In genomic region chr7:1425292-1426136, GRCh38 we compare ENCODE assay signal across 1 cellular context.
TF ChIP-seq lines count a peak whose summit lies in the region.

No MANE protein-coding gene starts in this region.

TF ChIP-seq in HepG2, 621 proteins besides CTCF, POLR2A, EP300 and RAD21 (continued from another document and continues in another):
- TF ChIP-seq YEATS2 (CRISPR knock-in tag; IDR thresholded peaks at IDR 0.05; ENCODE audit: borderline replicate concordance) (peak; percentile 51; the same call in 1 of the 2 replicates), HMG20B (CRISPR knock-in tag; conservative IDR thresholded peaks at IDR 0.05) (no peak), MED8 (CRISPR knock-in tag; IDR thresholded peaks at IDR 0.05; ENCODE audit: insufficient replicate concordance) (no peak), THYN1 (CRISPR knock-in tag; IDR thresholded peaks at IDR 0.05; ENCODE audit: borderline replicate concordance, low read depth) (no peak), HMGA1 (CRISPR knock-in tag; conservative IDR thresholded peaks at IDR 0.05) (no peak), KLF6 (CRISPR knock-in tag; IDR thresholded peaks at IDR 0.05) (no peak), ZNF382 (CRISPR knock-in tag; IDR thresholded peaks at IDR 0.05; ENCODE audit: borderline replicate concordance) (no peak), ZFP36L1 (CRISPR knock-in tag; IDR thresholded peaks at IDR 0.05) (no peak), ZSCAN20 (CRISPR knock-in tag; IDR thresholded peaks at IDR 0.05; ENCODE audit: borderline replicate concordance) (no peak), SAP130 (CRISPR knock-in tag; IDR thresholded peaks at IDR 0.05; ENCODE audit: low read depth) (peak; percentile 24; the same call in 1 of the 2 replicates), RFX5 (IDR thresholded peaks at IDR 0.05; ENCODE audit: low read depth, low read length) (no peak), ZNF703 (CRISPR knock-in tag; IDR thresholded peaks at IDR 0.05; ENCODE audit: borderline replicate concordance) (no peak), ZZZ3 (CRISPR knock-in tag; IDR thresholded peaks at IDR 0.05; ENCODE audit: borderline replicate concordance) (no peak), SMAD9 (CRISPR knock-in tag; IDR thresholded peaks at IDR 0.05) (no peak), ZNF44 (CRISPR knock-in tag; IDR thresholded peaks at IDR 0.05) (no peak), NR2F2 (IDR thresholded peaks at IDR 0.05; ENCODE audit: borderline replicate concordance, low read depth) (no peak), STAT6 (CRISPR knock-in tag; IDR thresholded peaks at IDR 0.05; ENCODE audit: borderline replicate concordance) (no peak), ZNF772 (CRISPR knock-in tag; IDR thresholded peaks at IDR 0.05) (peak; percentile 26; the same call in 1 of the 2 replicates), PAWR (CRISPR knock-in tag; IDR thresholded peaks at IDR 0.05; ENCODE audit: borderline replicate concordance) (no peak), ARNT (IDR thresholded peaks at IDR 0.05) (no peak), CHCHD3 (CRISPR knock-in tag; IDR thresholded peaks at IDR 0.05) (no peak), ZKSCAN1 (IDR thresholded peaks at IDR 0.05; ENCODE audit: low read length) (no peak), SP5 (CRISPR knock-in tag; IDR thresholded peaks at IDR 0.05; ENCODE audit: borderline replicate concordance, low read depth) (no peak), PBX2 (CRISPR knock-in tag; IDR thresholded peaks at IDR 0.05) (no peak), ZNF501 (CRISPR knock-in tag; IDR thresholded peaks at IDR 0.05) (0 out of 2 replicates have a peak, but pooled peaks have one; percentile 19), ZNF883 (CRISPR knock-in tag; IDR thresholded peaks at IDR 0.05; ENCODE audit: not compliant biosample characterization) (no peak), ZNF317 (CRISPR knock-in tag; IDR thresholded peaks at IDR 0.05) (no peak), ZBTB43 (CRISPR knock-in tag; conservative IDR thresholded peaks at IDR 0.05) (no peak), DMTF1 (CRISPR knock-in tag; IDR thresholded peaks at IDR 0.05) (no peak), PLRG1 (conservative IDR thresholded peaks at IDR 0.05) (no peak), ZC3H13 (CRISPR knock-in tag; IDR thresholded peaks at IDR 0.05) (no peak), HIVEP1 (CRISPR knock-in tag; IDR thresholded peaks at IDR 0.05) (no peak), SRY (CRISPR knock-in tag; IDR thresholded peaks at IDR 0.05) (0 out of 2 replicates have a peak, but pooled peaks have one; percentile 40)
- TF ChIP-seq, protein P1, sequence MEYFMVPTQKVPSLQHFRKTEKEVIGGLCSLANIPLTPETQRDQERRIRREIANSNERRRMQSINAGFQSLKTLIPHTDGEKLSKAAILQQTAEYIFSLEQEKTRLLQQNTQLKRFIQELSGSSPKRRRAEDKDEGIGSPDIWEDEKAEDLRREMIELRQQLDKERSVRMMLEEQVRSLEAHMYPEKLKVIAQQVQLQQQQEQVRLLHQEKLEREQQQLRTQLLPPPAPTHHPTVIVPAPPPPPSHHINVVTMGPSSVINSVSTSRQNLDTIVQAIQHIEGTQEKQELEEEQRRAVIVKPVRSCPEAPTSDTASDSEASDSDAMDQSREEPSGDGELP (IDR thresholded peaks at IDR 0.05; ENCODE audit: borderline replicate concordance, low read depth), result peak; percentile 52; the same call in 1 of the 2 replicates
- TF ChIP-seq, protein P2, sequence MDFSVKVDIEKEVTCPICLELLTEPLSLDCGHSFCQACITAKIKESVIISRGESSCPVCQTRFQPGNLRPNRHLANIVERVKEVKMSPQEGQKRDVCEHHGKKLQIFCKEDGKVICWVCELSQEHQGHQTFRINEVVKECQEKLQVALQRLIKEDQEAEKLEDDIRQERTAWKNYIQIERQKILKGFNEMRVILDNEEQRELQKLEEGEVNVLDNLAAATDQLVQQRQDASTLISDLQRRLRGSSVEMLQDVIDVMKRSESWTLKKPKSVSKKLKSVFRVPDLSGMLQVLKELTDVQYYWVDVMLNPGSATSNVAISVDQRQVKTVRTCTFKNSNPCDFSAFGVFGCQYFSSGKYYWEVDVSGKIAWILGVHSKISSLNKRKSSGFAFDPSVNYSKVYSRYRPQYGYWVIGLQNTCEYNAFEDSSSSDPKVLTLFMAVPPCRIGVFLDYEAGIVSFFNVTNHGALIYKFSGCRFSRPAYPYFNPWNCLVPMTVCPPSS (IDR thresholded peaks at IDR 0.05), result no peak
- TF ChIP-seq, protein P3, sequence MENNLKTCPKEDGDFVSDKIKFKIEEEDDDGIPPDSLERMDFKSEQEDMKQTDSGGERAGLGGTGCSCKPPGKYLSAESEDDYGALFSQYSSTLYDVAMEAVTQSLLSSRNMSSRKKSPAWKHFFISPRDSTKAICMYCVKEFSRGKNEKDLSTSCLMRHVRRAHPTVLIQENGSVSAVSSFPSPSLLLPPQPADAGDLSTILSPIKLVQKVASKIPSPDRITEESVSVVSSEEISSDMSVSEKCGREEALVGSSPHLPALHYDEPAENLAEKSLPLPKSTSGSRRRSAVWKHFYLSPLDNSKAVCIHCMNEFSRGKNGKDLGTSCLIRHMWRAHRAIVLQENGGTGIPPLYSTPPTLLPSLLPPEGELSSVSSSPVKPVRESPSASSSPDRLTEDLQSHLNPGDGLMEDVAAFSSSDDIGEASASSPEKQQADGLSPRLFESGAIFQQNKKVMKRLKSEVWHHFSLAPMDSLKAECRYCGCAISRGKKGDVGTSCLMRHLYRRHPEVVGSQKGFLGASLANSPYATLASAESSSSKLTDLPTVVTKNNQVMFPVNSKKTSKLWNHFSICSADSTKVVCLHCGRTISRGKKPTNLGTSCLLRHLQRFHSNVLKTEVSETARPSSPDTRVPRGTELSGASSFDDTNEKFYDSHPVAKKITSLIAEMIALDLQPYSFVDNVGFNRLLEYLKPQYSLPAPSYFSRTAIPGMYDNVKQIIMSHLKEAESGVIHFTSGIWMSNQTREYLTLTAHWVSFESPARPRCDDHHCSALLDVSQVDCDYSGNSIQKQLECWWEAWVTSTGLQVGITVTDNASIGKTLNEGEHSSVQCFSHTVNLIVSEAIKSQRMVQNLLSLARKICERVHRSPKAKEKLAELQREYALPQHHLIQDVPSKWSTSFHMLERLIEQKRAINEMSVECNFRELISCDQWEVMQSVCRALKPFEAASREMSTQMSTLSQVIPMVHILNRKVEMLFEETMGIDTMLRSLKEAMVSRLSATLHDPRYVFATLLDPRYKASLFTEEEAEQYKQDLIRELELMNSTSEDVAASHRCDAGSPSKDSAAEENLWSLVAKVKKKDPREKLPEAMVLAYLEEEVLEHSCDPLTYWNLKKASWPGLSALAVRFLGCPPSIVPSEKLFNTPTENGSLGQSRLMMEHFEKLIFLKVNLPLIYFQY (CRISPR knock-in tag; IDR thresholded peaks at IDR 0.05; ENCODE audit: borderline replicate concordance), result no peak
- TF ChIP-seq, protein P4, sequence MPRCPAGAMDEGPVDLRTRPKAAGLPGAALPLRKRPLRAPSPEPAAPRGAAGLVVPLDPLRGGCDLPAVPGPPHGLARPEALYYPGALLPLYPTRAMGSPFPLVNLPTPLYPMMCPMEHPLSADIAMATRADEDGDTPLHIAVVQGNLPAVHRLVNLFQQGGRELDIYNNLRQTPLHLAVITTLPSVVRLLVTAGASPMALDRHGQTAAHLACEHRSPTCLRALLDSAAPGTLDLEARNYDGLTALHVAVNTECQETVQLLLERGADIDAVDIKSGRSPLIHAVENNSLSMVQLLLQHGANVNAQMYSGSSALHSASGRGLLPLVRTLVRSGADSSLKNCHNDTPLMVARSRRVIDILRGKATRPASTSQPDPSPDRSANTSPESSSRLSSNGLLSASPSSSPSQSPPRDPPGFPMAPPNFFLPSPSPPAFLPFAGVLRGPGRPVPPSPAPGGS (CRISPR knock-in tag; IDR thresholded peaks at IDR 0.05), result no peak
- TF ChIP-seq, protein P5, sequence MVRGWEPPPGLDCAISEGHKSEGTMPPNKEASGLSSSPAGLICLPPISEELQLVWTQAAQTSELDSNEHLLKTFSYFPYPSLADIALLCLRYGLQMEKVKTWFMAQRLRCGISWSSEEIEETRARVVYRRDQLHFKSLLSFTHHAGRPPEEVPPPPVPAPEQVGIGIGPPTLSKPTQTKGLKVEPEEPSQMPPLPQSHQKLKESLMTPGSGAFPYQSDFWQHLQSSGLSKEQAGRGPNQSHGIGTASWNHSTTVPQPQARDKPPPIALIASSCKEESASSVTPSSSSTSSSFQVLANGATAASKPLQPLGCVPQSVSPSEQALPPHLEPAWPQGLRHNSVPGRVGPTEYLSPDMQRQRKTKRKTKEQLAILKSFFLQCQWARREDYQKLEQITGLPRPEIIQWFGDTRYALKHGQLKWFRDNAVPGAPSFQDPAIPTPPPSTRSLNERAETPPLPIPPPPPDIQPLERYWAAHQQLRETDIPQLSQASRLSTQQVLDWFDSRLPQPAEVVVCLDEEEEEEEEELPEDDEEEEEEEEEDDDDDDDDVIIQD (CRISPR knock-in tag; IDR thresholded peaks at IDR 0.05; ENCODE audit: low read depth), result no peak
- TF ChIP-seq, protein P6, sequence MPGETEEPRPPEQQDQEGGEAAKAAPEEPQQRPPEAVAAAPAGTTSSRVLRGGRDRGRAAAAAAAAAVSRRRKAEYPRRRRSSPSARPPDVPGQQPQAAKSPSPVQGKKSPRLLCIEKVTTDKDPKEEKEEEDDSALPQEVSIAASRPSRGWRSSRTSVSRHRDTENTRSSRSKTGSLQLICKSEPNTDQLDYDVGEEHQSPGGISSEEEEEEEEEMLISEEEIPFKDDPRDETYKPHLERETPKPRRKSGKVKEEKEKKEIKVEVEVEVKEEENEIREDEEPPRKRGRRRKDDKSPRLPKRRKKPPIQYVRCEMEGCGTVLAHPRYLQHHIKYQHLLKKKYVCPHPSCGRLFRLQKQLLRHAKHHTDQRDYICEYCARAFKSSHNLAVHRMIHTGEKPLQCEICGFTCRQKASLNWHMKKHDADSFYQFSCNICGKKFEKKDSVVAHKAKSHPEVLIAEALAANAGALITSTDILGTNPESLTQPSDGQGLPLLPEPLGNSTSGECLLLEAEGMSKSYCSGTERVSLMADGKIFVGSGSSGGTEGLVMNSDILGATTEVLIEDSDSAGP (CRISPR knock-in tag; IDR thresholded peaks at IDR 0.05; ENCODE audit: borderline replicate concordance), result peak; percentile 21; the same call in 1 of the 2 replicates
- TF ChIP-seq, protein P7, sequence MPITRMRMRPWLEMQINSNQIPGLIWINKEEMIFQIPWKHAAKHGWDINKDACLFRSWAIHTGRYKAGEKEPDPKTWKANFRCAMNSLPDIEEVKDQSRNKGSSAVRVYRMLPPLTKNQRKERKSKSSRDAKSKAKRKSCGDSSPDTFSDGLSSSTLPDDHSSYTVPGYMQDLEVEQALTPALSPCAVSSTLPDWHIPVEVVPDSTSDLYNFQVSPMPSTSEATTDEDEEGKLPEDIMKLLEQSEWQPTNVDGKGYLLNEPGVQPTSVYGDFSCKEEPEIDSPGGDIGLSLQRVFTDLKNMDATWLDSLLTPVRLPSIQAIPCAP (CRISPR knock-in tag; IDR thresholded peaks at IDR 0.05; ENCODE audit: low read depth), result no peak
- TF ChIP-seq, protein P8, sequence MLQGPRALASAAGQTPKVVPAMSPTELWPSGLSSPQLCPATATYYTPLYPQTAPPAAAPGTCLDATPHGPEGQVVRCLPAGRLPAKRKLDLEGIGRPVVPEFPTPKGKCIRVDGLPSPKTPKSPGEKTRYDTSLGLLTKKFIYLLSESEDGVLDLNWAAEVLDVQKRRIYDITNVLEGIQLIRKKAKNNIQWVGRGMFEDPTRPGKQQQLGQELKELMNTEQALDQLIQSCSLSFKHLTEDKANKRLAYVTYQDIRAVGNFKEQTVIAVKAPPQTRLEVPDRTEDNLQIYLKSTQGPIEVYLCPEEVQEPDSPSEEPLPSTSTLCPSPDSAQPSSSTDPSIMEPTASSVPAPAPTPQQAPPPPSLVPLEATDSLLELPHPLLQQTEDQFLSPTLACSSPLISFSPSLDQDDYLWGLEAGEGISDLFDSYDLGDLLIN (CRISPR knock-in tag; IDR thresholded peaks at IDR 0.05; ENCODE audit: borderline replicate concordance), result no peak
